In genomic region chr5:107217721-107218130, GRCh38 we compare ENCODE assay signal across 10 cellular contexts.
DNase-seq lines count a peak whose midpoint lies in the region; ATAC-seq and TF ChIP-seq lines count a peak whose summit lies in the region.
"Had no signal": no experiment of that assay in that cellular context is flagged by ENCODE, and none has a peak within 500 bp of the region (broad histone marks: within the 10 kb centered on the region; RNA-seq: fewer than 3 reads in every experiment).

No MANE protein-coding gene starts in this region.

- ATAC-seq in aorta (ENCODE audit: low FRiP score) = peak; percentile 90
- ATAC-seq: GM12878 had no signal

- 0 out of 2 replicates have a peak, but pooled peaks cover 2% of the 10 kb centered on the region for H3K9me2 ChIP-seq in PC-9 (ENCODE audit: insufficient read depth)

- POLR2A ChIA-PET in PC-9 (lab: Charles Lee; ENCODE audit: unreplicated experiment) = interaction anchor here (0.5 to 0.6 kb wide), 2 partner anchors 354 to 452 kb away, joined by 3 to 15 read pairs; no protein-coding TSS in a partner anchor

- H3K4me2 ChIP-seq in PC-9 = peak overlapping the region; percentile 91
- H3K4me2 ChIP-seq in mesenchymal stem cell (ENCODE audit: low read length, poor library complexity, severe bottlenecking) = no peak overlapping the region

- intact Hi-C loops in PC-9 (cut with micrococcal nuclease; ENCODE audit: unreplicated experiment) = loop anchor here (1.0 to 5.0 kb wide), 8 partner anchors 85 to 820 kb away; no protein-coding TSS in a partner anchor
- intact Hi-C loops in aorta (cut with DNase I) = no loop called here

- no peak overlapping the region for H2BK12ac ChIP-seq in mesenchymal stem cell (ENCODE audit: low read length in 2 of 2)

- H3K27me3 ChIP-seq in PC-9 (ENCODE audit: insufficient read depth, low read depth) (no peaks in the 10 kb centered on the region), mesenchymal stem cell (ENCODE audit: control insufficient read depth in 1 of 2, insufficient read depth in 1 of 2, low read length in 2 of 2) (no peaks in the 10 kb centered on the region), aorta (ENCODE audit: control insufficient read depth in 1 of 2, insufficient read depth in 2 of 2, low read length in 1 of 2) (peaks cover 0 to 2% of the 10 kb centered on the region in 2 donors)
- H3K27me3 ChIP-seq: vagina had no signal

- H3K79me2 ChIP-seq in PC-9 (ENCODE audit: low read depth) = no peaks in the 10 kb centered on the region

- no peak overlapping the region for H2AK5ac ChIP-seq in mesenchymal stem cell (ENCODE audit: low read length, severe bottlenecking)

- H3K79me1 ChIP-seq in mesenchymal stem cell (replicated peaks; ENCODE audit: low read length, poor library complexity, severe bottlenecking) = no peaks in the 10 kb centered on the region

- H2AFZ ChIP-seq in PC-9 (peak overlapping the region; percentile 64; the same call in 1 of the 2 replicates), mesenchymal stem cell (ENCODE audit: low read depth, low read length) (no peak overlapping the region)

- no peak overlapping the region for H2BK120ac ChIP-seq in mesenchymal stem cell (ENCODE audit: low read depth, low read length)

- BruUV-seq in PC-9 (replicated peaks; lab: Mats Ljungman, UMichigan) = no TSS peak

- no peak overlapping the region for H3K18ac ChIP-seq in mesenchymal stem cell (ENCODE audit: low read depth in 1 of 2, low read length in 2 of 2)

- H3K4ac ChIP-seq in mesenchymal stem cell (ENCODE audit: low read depth in 1 of 2, low read length in 2 of 2) = no peak overlapping the region

- H3K9me3 ChIP-seq in PC-9 (ENCODE audit: insufficient read depth, low read depth) (no peaks in the 10 kb centered on the region), mesenchymal stem cell (ENCODE audit: control insufficient read depth, low read length) (no peaks in the 10 kb centered on the region), aorta (ENCODE audit: control insufficient read depth, low read length) (no peaks in the 10 kb centered on the region)
- H3K9me3 ChIP-seq: vagina had no signal

- no peak overlapping the region for H3K9ac ChIP-seq in mesenchymal stem cell (ENCODE audit: low read length)

- H3K27ac ChIP-seq in PC-9 (peak overlapping the region; percentile 96), mesenchymal stem cell (ENCODE audit: low read length, poor library complexity, severe bottlenecking) (no peak overlapping the region), aorta (ENCODE audit: low read depth in 1 of 2, low read length in 2 of 2) (peak overlapping the region in 1 of 2 donors; percentile 92)
- H3K27ac ChIP-seq: vagina had no signal

- no peak overlapping the region for H3K23ac ChIP-seq in mesenchymal stem cell (ENCODE audit: low read length in 2 of 2)

- H3K14ac ChIP-seq in mesenchymal stem cell (ENCODE audit: low read length in 2 of 2) = no peak overlapping the region

- H2BK15ac ChIP-seq in mesenchymal stem cell (ENCODE audit: low read depth, poor library complexity, severe bottlenecking) = peak overlapping the region; percentile 48

- H3K4me3 ChIP-seq in PC-9 (peak overlapping the region; percentile 45; the same call in 1 of the 2 replicates), epithelial cell of esophagus (ENCODE audit: low read length) (no peak overlapping the region), mesenchymal stem cell (ENCODE audit: insufficient read depth in 1 of 2, low read depth in 1 of 2, low read length in 2 of 2) (no peak overlapping the region), aorta (ENCODE audit: low read length in 2 of 2) (no peak overlapping the region)
- H3K4me3 ChIP-seq: GM12878, vagina had no signal

- no peaks in the 10 kb centered on the region for H4K20me1 ChIP-seq in PC-9 (ENCODE audit: insufficient read depth)

- H2BK5ac ChIP-seq in mesenchymal stem cell (ENCODE audit: low read depth, low read length, poor library complexity, severe bottlenecking) = no peak overlapping the region

- peaks cover 32% of the 10 kb centered on the region for H3F3A ChIP-seq in PC-9 (ENCODE audit: insufficient read depth, low read depth)

- CTCF ChIA-PET in PC-9 (lab: Charles Lee) = no interaction called here

- H4K91ac ChIP-seq in mesenchymal stem cell (ENCODE audit: low read length) = no peak overlapping the region

- TF ChIP-seq CTCF in PC-9 (conservative IDR thresholded peaks at IDR 0.05) (no peak), epithelial cell of esophagus (IDR thresholded peaks at IDR 0.05; ENCODE audit: insufficient read depth, low read depth, low read length, missing control alignments) (no peak)

- H3K36me3 ChIP-seq in PC-9 (ENCODE audit: low read depth) (no peaks in the 10 kb centered on the region), mesenchymal stem cell (ENCODE audit: control insufficient read depth in 1 of 2, insufficient read depth in 2 of 2, low read depth in 1 of 2, low read length in 2 of 2) (no peaks in the 10 kb centered on the region), aorta (ENCODE audit: control insufficient read depth in 1 of 2, insufficient read depth in 2 of 2, low read length in 1 of 2) (no peaks in the 10 kb centered on the region)
- H3K36me3 ChIP-seq: vagina had no signal

- no peak overlapping the region for H4K8ac ChIP-seq in mesenchymal stem cell (ENCODE audit: low read length)

- DNase-seq in PC-9 (peak; percentile 76 to 96), epithelial cell of esophagus (ENCODE audit: low read depth) (peak; percentile 97), mesenchymal stem cell (no peak), aorta (peak; percentile 67 to 88), GF-D8 (lab: John Stamatoyannopoulos, UW) (no peak), ecto neural progenitor cell (ENCODE audit: low spot score) (no peak), putamen (ENCODE audit: low spot score) (no peak)
- DNase-seq: activated T-cell treated with anti-CD3 and anti-CD28 coated beads, Interleukin-2, amount 50 U/mL, for 48 hours had no signal

- 86% methylated on average over 3 of the region's 3 CpGs for WGBS in mesenchymal stem cell
- WGBS in aorta, 2 donors = 4 to 8% methylated on average over 3 of the region's 3 CpGs

- peaks cover 53% of the 10 kb centered on the region for H3K4me1 ChIP-seq in PC-9 (replicated peaks; ENCODE audit: insufficient read depth)
- H3K4me1 ChIP-seq in mesenchymal stem cell (ENCODE audit: control insufficient read depth, insufficient read depth, low read depth, low read length) = no peaks in the 10 kb centered on the region
- H3K4me1 ChIP-seq in aorta (ENCODE audit: control insufficient read depth in 1 of 2, insufficient read depth in 2 of 2, low read length in 2 of 2) = peaks cover 6 to 9% of the 10 kb centered on the region in 2 donors

Comparison
In these comparisons a context has a peak if more than half of its experiments do, and no peak if none do; other contexts are left out.
1. DNase-seq: peak in PC-9 (2 of 2), epithelial cell of esophagus (single experiment) and aorta (2 of 2); none in mesenchymal stem cell (single experiment), GF-D8 (single experiment), ecto neural progenitor cell (single experiment) and putamen (single experiment).